In the genomic region with DNA sequence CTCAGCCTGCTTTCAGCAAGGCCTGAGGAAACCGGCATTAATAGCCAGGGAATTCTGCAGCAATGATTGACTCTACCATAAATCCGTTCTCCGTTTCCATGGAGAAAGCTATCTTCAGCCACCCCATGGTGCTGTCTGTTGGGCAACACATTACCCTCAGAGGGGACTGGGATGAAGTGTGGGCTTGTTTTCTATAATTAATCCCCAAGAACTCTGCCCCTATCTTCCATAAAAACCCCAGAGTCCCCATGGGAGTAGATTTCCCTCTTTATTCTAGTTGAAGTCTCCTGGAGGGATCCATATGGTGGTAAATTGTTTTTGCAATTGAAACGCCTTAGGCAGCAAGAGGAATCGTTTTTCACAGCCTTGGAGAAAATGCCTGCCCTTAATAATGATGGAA, we compare ENCODE assay signal across 23 cellular contexts. TPM values are rescaled to one million over a fixed set of nuclear protein-coding genes. Genes with fewer than 3 reads are reported as not detected.
"Had no signal": no experiment of that assay in that cellular context is flagged by ENCODE, and none has a peak within 500 bp of the region (broad histone marks: within the 10 kb centered on the region; RNA-seq: fewer than 3 reads in every experiment).

No MANE protein-coding gene starts in this region.

- H3K36me3 Mint-ChIP-seq: mesothelial cell of epicardium; natural killer cell treated with Interleukin-12 subunit alpha and Interleukin-12 subunit beta and Interleukin-15 and Interleukin-18, amount 100 ng/mL, for 72 hours had no signal

- H3K9me3 Mint-ChIP-seq: activated naive CD8-positive, alpha-beta T cell treated with anti-CD3 and anti-CD28 coated beads, Interleukin-2, amount 50 U/mL, for 24 hours; activated T-cell treated with anti-CD3 and anti-CD28 coated beads, Interleukin-2, amount 50 U/mL, for 24 hours; central memory CD8-positive, alpha-beta T cell; mesothelial cell of epicardium; natural killer cell treated with Interleukin-12 subunit alpha and Interleukin-12 subunit beta and Interleukin-15 and Interleukin-18, amount 100 ng/mL, for 72 hours had no signal

- DNase-seq: activated CD4-positive, alpha-beta T cell treated with anti-CD3 and anti-CD28 coated beads, Interleukin-2, amount 10 ng/mL, durations not matched to agents 24 days and 14 days; activated CD8-positive, alpha-beta T cell treated with anti-CD3 and anti-CD28 coated beads, Interleukin-2, amount 10 ng/mL, durations not matched to agents 7 days and 5 days; activated naive CD4-positive, alpha-beta T cell treated with anti-CD3 and anti-CD28 coated beads, Interleukin-2, amount 10 ng/mL, durations not matched to agents 7 days and 5 days; activated naive CD8-positive, alpha-beta T cell treated with anti-CD3 and anti-CD28 coated beads, Interleukin-2, amount 50 U/mL, for 24 hours; activated T-cell treated with anti-CD3 and anti-CD28 coated beads, Interleukin-2, amount 50 U/mL, for 24 hours; anterior cingulate cortex; erythroblast; foreskin melanocyte; hypothalamus; islet precursor cell; stimulated activated CD4-positive, alpha-beta T cell treated with anti-CD3 and anti-CD28 coated beads, Interleukin-12 subunit alpha, Interleukin-12 subunit beta, amount 100 ng/mL, for 4 hours; stimulated activated CD4-positive, alpha-beta T cell treated with anti-CD3 and anti-CD28 coated beads, Interleukin-1b, Interleukin-23, amount 100 ng/mL, for 48 hours; stimulated activated CD8-positive, alpha-beta memory T cell treated with anti-CD3 and anti-CD28 coated beads, Interleukin-4, amount 100 ng/mL, for 48 hours; stimulated activated naive CD4-positive, alpha-beta T cell treated with Interleukin-2 at 50 U/mL for 16 hours; T1000; thyroid gland had no signal

- ATAC-seq: activated CD8-positive, alpha-beta T cell treated with anti-CD3 and anti-CD28 coated beads, Interleukin-2, amount 10 ng/mL, durations not matched to agents 7 days and 5 days; activated naive CD8-positive, alpha-beta T cell treated with anti-CD3 and anti-CD28 coated beads, Interleukin-2, amount 50 U/mL, for 24 hours; left lobe of liver; natural killer cell treated with Interleukin-12 subunit alpha and Interleukin-12 subunit beta and Interleukin-15 and Interleukin-18, amount 100 ng/mL, for 72 hours had no signal

- H3K4me3 Mint-ChIP-seq: activated CD4-positive, alpha-beta T cell treated with anti-CD3 and anti-CD28 coated beads, Interleukin-2, amount 10 ng/mL, durations not matched to agents 24 days and 14 days; activated CD8-positive, alpha-beta T cell treated with anti-CD3 and anti-CD28 coated beads, Interleukin-2, amount 10 ng/mL, durations not matched to agents 7 days and 5 days; activated naive CD4-positive, alpha-beta T cell treated with anti-CD3 and anti-CD28 coated beads, Interleukin-2, amount 10 ng/mL, durations not matched to agents 7 days and 5 days; activated naive CD8-positive, alpha-beta T cell treated with anti-CD3 and anti-CD28 coated beads, Interleukin-2, amount 50 U/mL, for 24 hours; activated T-cell treated with anti-CD3 and anti-CD28 coated beads, Interleukin-2, amount 50 U/mL, for 24 hours; central memory CD8-positive, alpha-beta T cell; mesothelial cell of epicardium; natural killer cell treated with Interleukin-12 subunit alpha and Interleukin-12 subunit beta and Interleukin-15 and Interleukin-18, amount 100 ng/mL, for 72 hours had no signal

- H3K4me1 Mint-ChIP-seq: central memory CD8-positive, alpha-beta T cell; mesothelial cell of epicardium had no signal

- H3K27ac Mint-ChIP-seq: activated CD4-positive, alpha-beta T cell treated with anti-CD3 and anti-CD28 coated beads, Interleukin-2, amount 10 ng/mL, durations not matched to agents 24 days and 14 days; activated CD8-positive, alpha-beta T cell treated with anti-CD3 and anti-CD28 coated beads, Interleukin-2, amount 10 ng/mL, durations not matched to agents 7 days and 5 days; activated naive CD4-positive, alpha-beta T cell treated with anti-CD3 and anti-CD28 coated beads, Interleukin-2, amount 10 ng/mL, durations not matched to agents 7 days and 5 days; activated naive CD8-positive, alpha-beta T cell treated with anti-CD3 and anti-CD28 coated beads, Interleukin-2, amount 50 U/mL, for 24 hours; activated T-cell treated with anti-CD3 and anti-CD28 coated beads, Interleukin-2, amount 50 U/mL, for 24 hours; mesothelial cell of epicardium; natural killer cell treated with Interleukin-12 subunit alpha and Interleukin-12 subunit beta and Interleukin-15 and Interleukin-18, amount 100 ng/mL, for 72 hours had no signal

RNA-seq across cellular contexts. Expression of a gene that starts 9.2 kb away (rescaled TPM):
- total RNA-seq: activated CD4-positive, alpha-beta T cell treated with anti-CD3 and anti-CD28 coated beads, Interleukin-2, amount 10 ng/mL, durations not matched to agents 24 days and 14 days; activated CD8-positive, alpha-beta T cell treated with anti-CD3 and anti-CD28 coated beads, Interleukin-2, amount 10 ng/mL, durations not matched to agents 7 days and 5 days; left lobe of liver; mesothelial cell of epicardium; natural killer cell treated with Interleukin-12 subunit alpha and Interleukin-12 subunit beta and Interleukin-15 and Interleukin-18, amount 100 ng/mL, for 72 hours; right atrium auricular region; subcutaneous adipose tissue; ureter had no signal

RNA-seq across cellular contexts. Expression of a gene that starts 20.1 kb away (rescaled TPM):
- total RNA-seq: subcutaneous adipose tissue had no signal
